33 cellular contexts compared by ENCODE assay signal in genomic region chrX:44747317-44747716, GRCh38.
DNase-seq lines count a peak whose midpoint lies in the region; ATAC-seq, FAIRE-seq and TF ChIP-seq lines count a peak whose summit lies in the region.
"Had no signal": no experiment of that assay in that cellular context is flagged by ENCODE, and none has a peak within 500 bp of the region (broad histone marks: within the 10 kb centered on the region; RNA-seq: fewer than 3 reads in every experiment).

No MANE protein-coding gene starts in this region.

- H3K36me3 Mint-ChIP-seq in activated naive CD4-positive, alpha-beta T cell treated with anti-CD3 and anti-CD28 coated beads, Interleukin-2, amount 10 ng/mL, durations not matched to agents 7 days and 5 days: no peaks in the 10 kb centered on the region
- H3K36me3 Mint-ChIP-seq: activated CD8-positive, alpha-beta memory T cell treated with anti-CD3 and anti-CD28 coated beads, Interleukin-2, amount 10 ng/mL, durations not matched to agents 7 days and 5 days; natural killer cell treated with Interleukin-12 subunit alpha and Interleukin-12 subunit beta and Interleukin-15 and Interleukin-18, amount 100 ng/mL, for 72 hours had no signal

- no peak for TF ChIP-seq CTCF in liver (IDR thresholded peaks at IDR 0.05; ENCODE audit: low read depth, low read length, missing input control)
- no peak for TF ChIP-seq CTCF in HepG2 (CRISPR knock-in tag; IDR thresholded peaks at IDR 0.05)
- TF ChIP-seq CTCF in choroid plexus epithelial cell (conservative IDR thresholded peaks at IDR 0.05; ENCODE audit: low read depth, low read length): no peak
- no peak for TF ChIP-seq CTCF in adrenal gland (IDR thresholded peaks at IDR 0.05)

- H3K36me3 ChIP-seq in liver (ENCODE audit: control insufficient read depth in 4 of 4, insufficient read depth in 3 of 4, low read depth in 1 of 4, low read length in 3 of 4) (no peaks in the 10 kb centered on the region), HepG2 (replicated peaks in 1 of 2; ENCODE audit: control insufficient read depth in 1 of 2, insufficient read depth in 2 of 2, low read length in 2 of 2) (no peaks in the 10 kb centered on the region), adrenal gland (replicated peaks in 1 of 2) (no peaks in the 10 kb centered on the region)
- H3K36me3 ChIP-seq: ovary, thyroid gland, vagina had no signal

- H3K27ac ChIP-seq in liver (ENCODE audit: low read depth in 1 of 2, low read length in 2 of 2) (no peak overlapping the region), HepG2 (ENCODE audit: extremely low read length, insufficient read depth, low read length) (no peak overlapping the region), adrenal gland (no peak overlapping the region)
- H3K27ac ChIP-seq: A549, epithelial cell of prostate, ovary, thyroid gland, vagina had no signal

- no peak overlapping the region for H3K9ac ChIP-seq in liver (ENCODE audit: low read depth in 1 of 2, low read length in 2 of 2)
- no peak overlapping the region for H3K9ac ChIP-seq in HepG2 (ENCODE audit: insufficient read depth, low read depth, low read length)

- TF ChIP-seq RAD21 in liver (IDR thresholded peaks at IDR 0.05) (no peak), HepG2 (CRISPR knock-in tag; IDR thresholded peaks at IDR 0.05) (no peak)

- DNase-seq in HepG2 (ENCODE audit: low spot score): no peak
- DNase-seq in RPMI8226: peak; percentile 60
- peak; percentile 1 for DNase-seq in choroid plexus epithelial cell (ENCODE audit: low read depth)
- no peak for DNase-seq in activated naive CD4-positive, alpha-beta T cell treated with anti-CD3 and anti-CD28 coated beads, Interleukin-2, amount 10 ng/mL, durations not matched to agents 7 days and 5 days
- DNase-seq in adrenal gland: no peak
- DNase-seq in NCI-H2171 (lab: John Stamatoyannopoulos, UW): no peak
- DNase-seq: activated CD4-positive, CD25-positive, alpha-beta regulatory T cell; activated CD8-positive, alpha-beta memory T cell treated with anti-CD3 and anti-CD28 coated beads, Interleukin-2, amount 10 ng/mL, durations not matched to agents 7 days and 5 days; activated naive CD4-positive, alpha-beta T cell treated with Interleukin-2 at 50 U/mL for 16 hours; activated T-cell treated with anti-CD3 and anti-CD28 coated beads, Interleukin-2, amount 50 U/mL, for 48 hours; AML-193; CD4-positive, alpha-beta T cell; effector CD8-positive, alpha-beta T cell; H9; Karpas-422; left ventricle myocardium superior; mucosa of descending colon; NCI-H1105; NCI-H187 treated with DMSO at 0.1 percent for 48 hours; NCI-H524 treated with DMSO at 0.1 percent for 48 hours; ovary; small intestine; stimulated activated CD8-positive, alpha-beta memory T cell treated with anti-CD3 and anti-CD28 coated beads, Interleukin-4, amount 100 ng/mL, for 48 hours; stimulated activated naive CD8-positive, alpha-beta T cell treated with anti-CD3 and anti-CD28 coated beads, Interleukin-15, amount 100 ng/mL, for 72 hours; thyroid gland had no signal

- TF ChIP-seq EP300 in HepG2 (IDR thresholded peaks at IDR 0.05; ENCODE audit: low read depth in 2 of 2, low read length in 2 of 2) (no peak), HepG2 (CRISPR knock-in tag; IDR thresholded peaks at IDR 0.05; ENCODE audit: borderline replicate concordance) (no peak)

- no peak overlapping the region for H3K4me2 ChIP-seq in HepG2 (ENCODE audit: low read depth, low read length)
- H3K4me2 ChIP-seq: A549 had no signal

- H3K9me3 ChIP-seq in liver (ENCODE audit: control insufficient read depth in 4 of 4, low read length in 3 of 4): no peaks in the 10 kb centered on the region
- H3K9me3 ChIP-seq in HepG2 (ENCODE audit: low read length): no peaks in the 10 kb centered on the region
- H3K9me3 ChIP-seq in adrenal gland (replicated peaks in 1 of 3): no peaks in the 10 kb centered on the region
- H3K9me3 ChIP-seq: A549, mucosa of descending colon, ovary, thyroid gland, vagina had no signal

- H3K4me1 Mint-ChIP-seq in activated naive CD4-positive, alpha-beta T cell treated with anti-CD3 and anti-CD28 coated beads, Interleukin-2, amount 10 ng/mL, durations not matched to agents 7 days and 5 days: no peaks in the 10 kb centered on the region
- H3K4me1 Mint-ChIP-seq: activated CD8-positive, alpha-beta memory T cell treated with anti-CD3 and anti-CD28 coated beads, Interleukin-2, amount 10 ng/mL, durations not matched to agents 7 days and 5 days; stimulated activated naive CD8-positive, alpha-beta T cell treated with anti-CD3 and anti-CD28 coated beads, Interleukin-15, amount 100 ng/mL, for 72 hours had no signal

- WGBS in liver: 66% methylated on average over 2 of the region's 2 CpGs
- 10% methylated on average over 1 of the region's 2 CpGs for WGBS in HepG2 (ENCODE audit: low lambda C conversion rate)
- WGBS in adrenal gland, 4 donors: 45 to 63% (median 58%) methylated on average over 2 of the region's 2 CpGs

- TF ChIP-seq POLR2A in HepG2 (IDR thresholded peaks at IDR 0.05; ENCODE audit: insufficient read depth in 1 of 2, low read depth in 2 of 2, low read length in 2 of 2) (no peak), adrenal gland (IDR thresholded peaks at IDR 0.05) (no peak)

- H3K4me3 Mint-ChIP-seq in activated naive CD4-positive, alpha-beta T cell treated with anti-CD3 and anti-CD28 coated beads, Interleukin-2, amount 10 ng/mL, durations not matched to agents 7 days and 5 days: no peak overlapping the region
- H3K4me3 Mint-ChIP-seq: activated CD8-positive, alpha-beta memory T cell treated with anti-CD3 and anti-CD28 coated beads, Interleukin-2, amount 10 ng/mL, durations not matched to agents 7 days and 5 days; CD4-positive, alpha-beta T cell; H9; natural killer cell treated with Interleukin-12 subunit alpha and Interleukin-12 subunit beta and Interleukin-15 and Interleukin-18, amount 100 ng/mL, for 72 hours; stimulated activated naive CD8-positive, alpha-beta T cell treated with anti-CD3 and anti-CD28 coated beads, Interleukin-15, amount 100 ng/mL, for 72 hours had no signal

- H3K27ac Mint-ChIP-seq in activated naive CD4-positive, alpha-beta T cell treated with anti-CD3 and anti-CD28 coated beads, Interleukin-2, amount 10 ng/mL, durations not matched to agents 7 days and 5 days: no peak overlapping the region
- H3K27ac Mint-ChIP-seq: activated CD8-positive, alpha-beta memory T cell treated with anti-CD3 and anti-CD28 coated beads, Interleukin-2, amount 10 ng/mL, durations not matched to agents 7 days and 5 days; CD4-positive, alpha-beta T cell; H9; natural killer cell treated with Interleukin-12 subunit alpha and Interleukin-12 subunit beta and Interleukin-15 and Interleukin-18, amount 100 ng/mL, for 72 hours; stimulated activated naive CD8-positive, alpha-beta T cell treated with anti-CD3 and anti-CD28 coated beads, Interleukin-15, amount 100 ng/mL, for 72 hours had no signal

- no peak overlapping the region for H2AFZ ChIP-seq in HepG2 (ENCODE audit: low read length)

- POLR2A ChIA-PET in HepG2 (lab: Yijun Ruan, JAX): no interaction called here

- intact Hi-C loops in HepG2 (cut with micrococcal nuclease; ENCODE audit: unreplicated experiment) (no loop called here), adrenal gland (cut with DNase I) (no loop called here)

- CTCF ChIA-PET in HepG2 (lab: Yijun Ruan, JAX; ENCODE audit: low intra/inter-chr PET ratio, low total read pairs): no interaction called here
- CTCF ChIA-PET in activated naive CD4-positive, alpha-beta T cell treated with anti-CD3 and anti-CD28 coated beads, Interleukin-2, amount 10 ng/mL, durations not matched to agents 7 days and 5 days (lab: Charles Lee): no interaction called here

- no TSS peak for BruUV-seq in HepG2 (replicated peaks; lab: Mats Ljungman, UMichigan)

- FAIRE-seq in HepG2 (lab: Jason Lieb, UNC): no peak
- FAIRE-seq: keratinocyte, small intestine had no signal

- no peaks in the 10 kb centered on the region for H3K4me1 ChIP-seq in liver (ENCODE audit: control insufficient read depth in 4 of 4, insufficient read depth in 4 of 4, low read length in 3 of 4)
- no peaks in the 10 kb centered on the region for H3K4me1 ChIP-seq in HepG2 (ENCODE audit: insufficient read depth, low read length)
- no peaks in the 10 kb centered on the region for H3K4me1 ChIP-seq in adrenal gland (replicated peaks in 1 of 2)
- H3K4me1 ChIP-seq: A549, thyroid gland, vagina had no signal

- no peaks in the 10 kb centered on the region for H3K9me3 Mint-ChIP-seq in activated naive CD4-positive, alpha-beta T cell treated with anti-CD3 and anti-CD28 coated beads, Interleukin-2, amount 10 ng/mL, durations not matched to agents 7 days and 5 days
- H3K9me3 Mint-ChIP-seq: CD4-positive, alpha-beta T cell; natural killer cell treated with Interleukin-12 subunit alpha and Interleukin-12 subunit beta and Interleukin-15 and Interleukin-18, amount 100 ng/mL, for 72 hours; stimulated activated naive CD8-positive, alpha-beta T cell treated with anti-CD3 and anti-CD28 coated beads, Interleukin-15, amount 100 ng/mL, for 72 hours had no signal

- H4K20me1 ChIP-seq in HepG2 (ENCODE audit: insufficient read depth, low read length): no peaks in the 10 kb centered on the region

- in situ Hi-C loops in HepG2 (cut with HindIII; ENCODE audit: extremely low pct_ligation_motif_present, low pct_unique_long_range_greater_than_20kb): no loop called here

- ATAC-seq in HepG2 (no peak), GM18861 (IDR thresholded peaks at IDR 0.05; ENCODE audit: unreplicated experiment) (no peak)
- ATAC-seq: A549; activated CD8-positive, alpha-beta memory T cell treated with anti-CD3 and anti-CD28 coated beads, Interleukin-2, amount 10 ng/mL, durations not matched to agents 7 days and 5 days; left ventricle myocardium superior; mucosa of descending colon; natural killer cell treated with Interleukin-12 subunit alpha and Interleukin-12 subunit beta and Interleukin-15 and Interleukin-18, amount 100 ng/mL, for 72 hours; SK-N-SH treated with all-trans-retinoic acid at 6 μM for 48 hours; stimulated activated naive CD8-positive, alpha-beta T cell treated with anti-CD3 and anti-CD28 coated beads, Interleukin-15, amount 100 ng/mL, for 72 hours had no signal

- H3K4me3 ChIP-seq in liver (ENCODE audit: low read depth in 1 of 3, low read length in 3 of 3) (no peak overlapping the region), HepG2 (replicated peaks in 1 of 3; ENCODE audit: insufficient read depth in 1 of 3, low read depth in 2 of 3, low read length in 3 of 3) (no peak overlapping the region), choroid plexus epithelial cell (ENCODE audit: low read depth, low read length) (no peak overlapping the region), adrenal gland (no peak overlapping the region)
- H3K4me3 ChIP-seq: A549, mucosa of descending colon, ovary, thyroid gland, vagina had no signal

- H3K79me2 ChIP-seq in HepG2 (ENCODE audit: insufficient read depth, low read length): no peaks in the 10 kb centered on the region

- H3K27me3 Mint-ChIP-seq in activated naive CD4-positive, alpha-beta T cell treated with anti-CD3 and anti-CD28 coated beads, Interleukin-2, amount 10 ng/mL, durations not matched to agents 7 days and 5 days: no peaks in the 10 kb centered on the region
- H3K27me3 Mint-ChIP-seq: activated CD8-positive, alpha-beta memory T cell treated with anti-CD3 and anti-CD28 coated beads, Interleukin-2, amount 10 ng/mL, durations not matched to agents 7 days and 5 days; CD4-positive, alpha-beta T cell; stimulated activated naive CD8-positive, alpha-beta T cell treated with anti-CD3 and anti-CD28 coated beads, Interleukin-15, amount 100 ng/mL, for 72 hours had no signal

- no peaks in the 10 kb centered on the region for H3K27me3 ChIP-seq in liver (ENCODE audit: control insufficient read depth in 4 of 4, insufficient read depth in 4 of 4, low read length in 3 of 4)
- H3K27me3 ChIP-seq in HepG2 (ENCODE audit: control insufficient read depth in 1 of 2, insufficient read depth in 2 of 2, low read length in 2 of 2): no peaks in the 10 kb centered on the region
- peaks cover 1% of the 10 kb centered on the region for H3K27me3 ChIP-seq in adrenal gland
- H3K27me3 ChIP-seq: ovary, thyroid gland, vagina had no signal

Comparison
In these comparisons a context has a peak if more than half of its experiments do, and no peak if none do; other contexts are left out.
1. DNase-seq: peak in RPMI8226 (single experiment) and choroid plexus epithelial cell (single experiment); none in HepG2 (single experiment), activated naive CD4-positive, alpha-beta T cell treated with anti-CD3 and anti-CD28 coated beads, Interleukin-2, amount 10 ng/mL, durations not matched to agents 7 days and 5 days (single experiment), adrenal gland (0 of 7) and NCI-H2171 (single experiment).